Comparison of ENCODE assay signal across 17 cellular contexts in the genomic region with DNA sequence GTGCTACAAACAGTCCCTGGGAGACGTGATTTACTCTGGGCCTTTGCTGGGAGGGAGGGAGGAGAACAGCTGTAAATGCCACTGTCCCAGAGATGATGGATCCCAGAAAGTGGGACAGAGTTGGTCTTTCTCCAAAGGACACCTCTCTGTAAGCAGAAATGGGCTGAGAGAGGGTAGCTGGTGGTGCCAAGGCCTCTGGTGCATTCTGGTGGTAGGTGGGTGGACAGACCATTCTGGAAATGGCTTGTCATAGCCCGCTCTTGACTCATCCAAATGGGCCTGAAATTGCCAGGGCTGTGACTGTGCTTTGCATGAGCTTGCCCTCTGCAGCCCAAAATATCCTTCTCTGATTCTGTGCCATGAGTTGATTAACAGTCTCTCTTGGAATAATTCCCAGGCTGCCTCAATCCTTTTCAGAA. TPM values are rescaled to one million over a fixed set of nuclear protein-coding genes. Genes with fewer than 3 reads are reported as not detected.
DNase-seq lines count a peak whose midpoint lies in the region; ATAC-seq and TF ChIP-seq lines count a peak whose summit lies in the region.
"Had no signal": no experiment of that assay in that cellular context is flagged by ENCODE, and none has a peak within 500 bp of the region (broad histone marks: within the 10 kb centered on the region; RNA-seq: fewer than 3 reads in every experiment).

No MANE protein-coding gene starts in this region.

- WGBS in adrenal gland, 4 donors: 34 to 55% (median 44%) methylated on average over 2 of the region's 2 CpGs
- WGBS in prostate gland: 33% methylated on average over 2 of the region's 2 CpGs

- peak; percentile 25 for DNase-seq in DMS 273 treated with DMSO at 0.1 percent for 48 hours (lab: John Stamatoyannopoulos, UW)
- DNase-seq in adrenal gland: peak; percentile 65 to 92 (median 82)
- DNase-seq in glomerular visceral epithelial cell (ENCODE audit: extremely low spot score): peak; percentile 32
- DNase-seq in prostate gland (ENCODE audit: low spot score): peak; percentile 30
- no peak for DNase-seq in SW480 (ENCODE audit: low spot score)
- no peak for DNase-seq in T-helper 17 cell
- DNase-seq: activated CD4-positive, alpha-beta T cell treated with anti-CD3 and anti-CD28 coated beads, Interleukin-2, amount 10 ng/mL, durations not matched to agents 7 days and 5 days; erythroblast; Karpas-422; naive thymus-derived CD4-positive, alpha-beta T cell; OCI-M1; T-helper 1 cell had no signal

- no peak for TF ChIP-seq POLR2A in adrenal gland (IDR thresholded peaks at IDR 0.05)
- no peak for TF ChIP-seq POLR2A in prostate gland (IDR thresholded peaks at IDR 0.05)

- H3K4me3 Mint-ChIP-seq in T-helper 17 cell: no peak overlapping the region
- H3K4me3 Mint-ChIP-seq: activated CD4-positive, alpha-beta T cell treated with anti-CD3 and anti-CD28 coated beads, Interleukin-2, amount 10 ng/mL, durations not matched to agents 7 days and 5 days; naive thymus-derived CD4-positive, alpha-beta T cell had no signal

- H3K36me3 ChIP-seq in adrenal gland (replicated peaks in 1 of 2) (no peaks in the 10 kb centered on the region), prostate gland (no peaks in the 10 kb centered on the region)
- H3K36me3 ChIP-seq: BLaER1, cardiac muscle cell had no signal

- H3K27ac Mint-ChIP-seq in T-helper 17 cell: no peak overlapping the region
- H3K27ac Mint-ChIP-seq: activated CD4-positive, alpha-beta T cell treated with anti-CD3 and anti-CD28 coated beads, Interleukin-2, amount 10 ng/mL, durations not matched to agents 7 days and 5 days; activated T-helper 2 cell treated with anti-CD3 and anti-CD28 coated beads, Interferon-gamma antibody, Interleukin-2, Interleukin-4, amounts not matched to agents 10 μg/mL and 5 μg/mL and 100 μg/mL, durations not matched to agents 14 hours and 24 hours and 36 hours; naive thymus-derived CD4-positive, alpha-beta T cell had no signal

- ATAC-seq in HG03045 (IDR thresholded peaks at IDR 0.05; ENCODE audit: unreplicated experiment) (no peak), GM18520 (IDR thresholded peaks at IDR 0.05; ENCODE audit: unreplicated experiment) (no peak), T-helper 17 cell (no peak)
- ATAC-seq: naive thymus-derived CD4-positive, alpha-beta T cell had no signal

- H3K27me3 ChIP-seq in adrenal gland (no peaks in the 10 kb centered on the region), prostate gland (replicated peaks; ENCODE audit: insufficient read depth) (no peaks in the 10 kb centered on the region)
- H3K27me3 ChIP-seq: BLaER1, cardiac muscle cell had no signal

- H3K27me3 Mint-ChIP-seq in T-helper 17 cell: no peaks in the 10 kb centered on the region

- peaks cover 15% of the 10 kb centered on the region for H3K4me1 Mint-ChIP-seq in T-helper 17 cell

- no peak overlapping the region for H3K4me3 ChIP-seq in adrenal gland
- H3K4me3 ChIP-seq in prostate gland: no peak overlapping the region
- H3K4me3 ChIP-seq: BLaER1, cardiac muscle cell had no signal

- H3K9me3 ChIP-seq in adrenal gland (replicated peaks in 1 of 3) (no peaks in the 10 kb centered on the region), prostate gland (no peaks in the 10 kb centered on the region), T-helper 17 cell (ENCODE audit: control insufficient read depth, low read length, poor library complexity, severe bottlenecking) (no peaks in the 10 kb centered on the region)
- H3K9me3 ChIP-seq: BLaER1 had no signal

- TF ChIP-seq CTCF in adrenal gland (IDR thresholded peaks at IDR 0.05): no peak
- TF ChIP-seq CTCF in prostate gland (IDR thresholded peaks at IDR 0.05): no peak

- intact Hi-C loops in adrenal gland (cut with DNase I): no loop called here
- intact Hi-C loops in prostate gland (cut with DNase I): no loop called here

- H3K27ac ChIP-seq in adrenal gland (peak overlapping the region in 3 of 5 donors; percentile 47 to 82 (median 67)), prostate gland (no peak overlapping the region)
- H3K27ac ChIP-seq: BLaER1, cardiac muscle cell had no signal

- H3K4me1 ChIP-seq in adrenal gland (replicated peaks in 1 of 2): peaks cover 0 to 13% of the 10 kb centered on the region in 2 donors
- H3K4me1 ChIP-seq in prostate gland (replicated peaks): no peaks in the 10 kb centered on the region
- H3K4me1 ChIP-seq: BLaER1 had no signal

- H3K36me3 Mint-ChIP-seq in T-helper 17 cell (ENCODE audit: low read depth): no peaks in the 10 kb centered on the region

RNA-seq across cellular contexts. Expression of a gene that starts 36.1 kb away (rescaled TPM):
- total RNA-seq in adrenal gland: not detected
- not detected for polyA plus RNA-seq in adrenal gland
- 1 to 10 TPM in 1 of 2 donors, not detected in 1; 2.7 TPM for total RNA-seq in prostate gland
- total RNA-seq in T-helper 17 cell: not detected
- total RNA-seq: activated CD4-positive, alpha-beta T cell treated with anti-CD3 and anti-CD28 coated beads, Interleukin-2, amount 10 ng/mL, durations not matched to agents 7 days and 5 days; activated T-helper 2 cell treated with anti-CD3 and anti-CD28 coated beads, Interferon-gamma antibody, Interleukin-2, Interleukin-4, amounts not matched to agents 10 μg/mL and 5 μg/mL and 100 μg/mL, durations not matched to agents 14 hours and 24 hours and 36 hours; cardiac muscle cell; naive thymus-derived CD4-positive, alpha-beta T cell had no signal
- polyA plus RNA-seq: cardiac muscle cell; naive thymus-derived CD4-positive, alpha-beta T cell had no signal

Comparison
In these comparisons a context has a peak if more than half of its experiments do, and no peak if none do; other contexts are left out.
1. DNase-seq: peak in DMS 273 treated with DMSO at 0.1 percent for 48 hours (single experiment), adrenal gland (7 of 7), glomerular visceral epithelial cell (single experiment) and prostate gland (single experiment); none in SW480 (single experiment) and T-helper 17 cell (0 of 3).
2. H3K27ac ChIP-seq: peak in adrenal gland (3 of 5); none in prostate gland (0 of 2).